ENCODE assay signal across 1 cellular context in the genomic region with DNA sequence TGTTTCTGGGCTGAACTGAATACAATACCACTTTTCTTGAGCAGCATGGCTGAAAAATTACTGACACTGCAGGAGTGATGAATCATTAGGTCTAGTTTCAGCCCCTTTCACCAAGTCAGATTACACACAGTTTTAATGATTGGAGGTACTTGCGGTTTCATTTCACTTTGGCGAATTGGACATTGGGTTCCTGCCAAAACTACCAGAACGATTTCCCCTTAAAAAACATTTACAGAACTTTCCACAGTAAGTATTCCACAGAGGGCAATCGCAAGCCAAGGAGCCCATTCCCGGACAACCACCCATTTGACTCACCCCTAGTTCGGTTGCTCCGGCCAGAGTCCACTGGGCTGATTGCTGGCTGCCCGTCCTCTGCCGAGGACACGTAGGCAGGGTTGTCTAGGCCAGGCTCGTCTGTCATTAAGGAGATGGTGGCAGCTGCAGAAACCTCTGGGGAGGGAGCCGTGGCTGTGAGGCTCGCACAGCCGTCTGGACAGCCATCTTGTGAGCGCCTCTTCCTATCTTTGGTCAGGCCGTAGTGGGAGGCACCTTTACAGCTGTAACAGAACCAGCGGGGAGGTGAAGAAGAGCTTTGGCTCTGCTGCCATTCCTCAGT.
TF ChIP-seq lines count a peak whose summit lies in the region.

No MANE protein-coding gene starts in this region.

TF ChIP-seq in K562, 482 proteins besides CTCF, POLR2A, EP300 and RAD21 (continued from another document and continues in another):
- TF ChIP-seq ZNF175 (CRISPR knock-in tag; IDR thresholded peaks at IDR 0.05; ENCODE audit: low read depth) (0 out of 2 replicates have a peak, but pooled peaks have one; percentile 37), E2F3 (CRISPR knock-in tag; IDR thresholded peaks at IDR 0.05) (0 out of 2 replicates have a peak, but pooled peaks have one; percentile 62), POLR2G (IDR thresholded peaks at IDR 0.05; ENCODE audit: low read depth, low read length) (peak; percentile 51; the same call in 1 of the 2 replicates), ZNF431 (CRISPR knock-in tag; IDR thresholded peaks at IDR 0.05) (no peak), L3MBTL2 (IDR thresholded peaks at IDR 0.05) (0 out of 2 replicates have a peak, but pooled peaks have one; percentile 33), NBN (IDR thresholded peaks at IDR 0.05; ENCODE audit: low read depth) (no peak), CBFB (CRISPR knock-in tag; IDR thresholded peaks at IDR 0.05) (no peak), CHD4 (IDR thresholded peaks at IDR 0.05; ENCODE audit: insufficient read depth, insufficient replicate concordance, low read depth, low read length, poor library complexity, severe bottlenecking) (no peak), TCF7L2 (IDR thresholded peaks at IDR 0.05; ENCODE audit: low read depth, low read length) (no peak), HNRNPL (IDR thresholded peaks at IDR 0.05; ENCODE audit: low read depth, low read length) (no peak), MAZ (CRISPR knock-in tag; conservative IDR thresholded peaks at IDR 0.05 in 1 of 2, IDR thresholded peaks at IDR 0.05 in 1 of 2) (peak; percentile 8 to 62; a peak in 2 of 4 replicates), CHD2 (IDR thresholded peaks at IDR 0.05; ENCODE audit: low read depth, low read length) (no peak), CCAR2 (IDR thresholded peaks at IDR 0.05; ENCODE audit: low read depth, low read length) (no peak), ZNF3 (CRISPR knock-in tag; IDR thresholded peaks at IDR 0.05) (no peak), RUNX1 (IDR thresholded peaks at IDR 0.05; ENCODE audit: low read depth) (no peak), ZNF347 (CRISPR knock-in tag; IDR thresholded peaks at IDR 0.05; ENCODE audit: low read depth) (0 out of 2 replicates have a peak, but pooled peaks have one; percentile 37), PHF21A (IDR thresholded peaks at IDR 0.05; ENCODE audit: borderline replicate concordance, low read depth) (no peak), BHLHE40 (IDR thresholded peaks at IDR 0.05; ENCODE audit: low read length) (no peak), NFE2L1 (tag; IDR thresholded peaks at IDR 0.05; ENCODE audit: borderline replicate concordance, low read depth) (no peak), SP2 (IDR thresholded peaks at IDR 0.05; ENCODE audit: extremely low read depth, low read depth, low read length, poor library complexity, severe bottlenecking) (no peak), MEF2D (tag; conservative IDR thresholded peaks at IDR 0.05; ENCODE audit: low read depth) (0 out of 2 replicates have a peak, but pooled peaks have one; percentile 27), SMC3 (conservative IDR thresholded peaks at IDR 0.05; ENCODE audit: insufficient read depth, low read depth, low read length) (no peak), ZNF239 (CRISPR knock-in tag; IDR thresholded peaks at IDR 0.05) (peak; percentile 36; the same call in 1 of the 2 replicates), FOXA1 (IDR thresholded peaks at IDR 0.05; ENCODE audit: borderline replicate concordance) (no peak), C11orf30 (IDR thresholded peaks at IDR 0.05; ENCODE audit: low read depth) (peak; percentile 48; the same call in 1 of the 2 replicates), SMAD4 (CRISPR knock-in tag; conservative IDR thresholded peaks at IDR 0.05) (peak; percentile 56), HLTF (IDR thresholded peaks at IDR 0.05) (no peak), TEAD2 (tag; IDR thresholded peaks at IDR 0.05) (no peak), STAT5B (CRISPR knock-in tag; IDR thresholded peaks at IDR 0.05) (no peak), CREM (IDR thresholded peaks at IDR 0.05; ENCODE audit: low read depth) (no peak), ZNF121 (CRISPR knock-in tag; conservative IDR thresholded peaks at IDR 0.05) (no peak), ERF (CRISPR knock-in tag; IDR thresholded peaks at IDR 0.05) (peak; percentile 72; the same call in 1 of the 2 replicates), ZSCAN32 (CRISPR knock-in tag; IDR thresholded peaks at IDR 0.05) (no peak), BCOR (IDR thresholded peaks at IDR 0.05) (no peak), ZNF780A (CRISPR knock-in tag; IDR thresholded peaks at IDR 0.05) (no peak), SIX5 (IDR thresholded peaks at IDR 0.05; ENCODE audit: borderline replicate concordance in 1 of 2, insufficient read depth in 1 of 2, low read depth in 1 of 2, low read length in 2 of 2) (no peak), ZNF695 (CRISPR knock-in tag; IDR thresholded peaks at IDR 0.05) (no peak), RBM39 (optimal IDR thresholded peaks at IDR 0.05; ENCODE audit: low read depth, low read length) (no peak), SRSF9 (IDR thresholded peaks at IDR 0.05; ENCODE audit: borderline replicate concordance, low read depth, low read length) (no peak), FOSL1 (tag; conservative IDR thresholded peaks at IDR 0.05) (peak; percentile 61), XRCC4 (IDR thresholded peaks at IDR 0.05; ENCODE audit: extremely low read depth, insufficient read depth, insufficient read length) (no peak), ZFP30 (CRISPR knock-in tag; IDR thresholded peaks at IDR 0.05; ENCODE audit: borderline replicate concordance) (no peak)
- TF ChIP-seq, protein P1, sequence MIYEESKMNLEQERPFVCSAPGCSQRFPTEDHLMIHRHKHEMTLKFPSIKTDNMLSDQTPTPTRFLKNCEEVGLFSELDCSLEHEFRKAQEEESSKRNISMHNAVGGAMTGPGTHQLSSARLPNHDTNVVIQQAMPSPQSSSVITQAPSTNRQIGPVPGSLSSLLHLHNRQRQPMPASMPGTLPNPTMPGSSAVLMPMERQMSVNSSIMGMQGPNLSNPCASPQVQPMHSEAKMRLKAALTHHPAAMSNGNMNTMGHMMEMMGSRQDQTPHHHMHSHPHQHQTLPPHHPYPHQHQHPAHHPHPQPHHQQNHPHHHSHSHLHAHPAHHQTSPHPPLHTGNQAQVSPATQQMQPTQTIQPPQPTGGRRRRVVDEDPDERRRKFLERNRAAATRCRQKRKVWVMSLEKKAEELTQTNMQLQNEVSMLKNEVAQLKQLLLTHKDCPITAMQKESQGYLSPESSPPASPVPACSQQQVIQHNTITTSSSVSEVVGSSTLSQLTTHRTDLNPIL (CRISPR knock-in tag; IDR thresholded peaks at IDR 0.05) = no peak
- TF ChIP-seq, protein P2, sequence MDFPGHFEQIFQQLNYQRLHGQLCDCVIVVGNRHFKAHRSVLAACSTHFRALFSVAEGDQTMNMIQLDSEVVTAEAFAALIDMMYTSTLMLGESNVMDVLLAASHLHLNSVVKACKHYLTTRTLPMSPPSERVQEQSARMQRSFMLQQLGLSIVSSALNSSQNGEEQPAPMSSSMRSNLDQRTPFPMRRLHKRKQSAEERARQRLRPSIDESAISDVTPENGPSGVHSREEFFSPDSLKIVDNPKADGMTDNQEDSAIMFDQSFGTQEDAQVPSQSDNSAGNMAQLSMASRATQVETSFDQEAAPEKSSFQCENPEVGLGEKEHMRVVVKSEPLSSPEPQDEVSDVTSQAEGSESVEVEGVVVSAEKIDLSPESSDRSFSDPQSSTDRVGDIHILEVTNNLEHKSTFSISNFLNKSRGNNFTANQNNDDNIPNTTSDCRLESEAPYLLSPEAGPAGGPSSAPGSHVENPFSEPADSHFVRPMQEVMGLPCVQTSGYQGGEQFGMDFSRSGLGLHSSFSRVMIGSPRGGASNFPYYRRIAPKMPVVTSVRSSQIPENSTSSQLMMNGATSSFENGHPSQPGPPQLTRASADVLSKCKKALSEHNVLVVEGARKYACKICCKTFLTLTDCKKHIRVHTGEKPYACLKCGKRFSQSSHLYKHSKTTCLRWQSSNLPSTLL (IDR thresholded peaks at IDR 0.05) = no peak
- TF ChIP-seq, protein P3, sequence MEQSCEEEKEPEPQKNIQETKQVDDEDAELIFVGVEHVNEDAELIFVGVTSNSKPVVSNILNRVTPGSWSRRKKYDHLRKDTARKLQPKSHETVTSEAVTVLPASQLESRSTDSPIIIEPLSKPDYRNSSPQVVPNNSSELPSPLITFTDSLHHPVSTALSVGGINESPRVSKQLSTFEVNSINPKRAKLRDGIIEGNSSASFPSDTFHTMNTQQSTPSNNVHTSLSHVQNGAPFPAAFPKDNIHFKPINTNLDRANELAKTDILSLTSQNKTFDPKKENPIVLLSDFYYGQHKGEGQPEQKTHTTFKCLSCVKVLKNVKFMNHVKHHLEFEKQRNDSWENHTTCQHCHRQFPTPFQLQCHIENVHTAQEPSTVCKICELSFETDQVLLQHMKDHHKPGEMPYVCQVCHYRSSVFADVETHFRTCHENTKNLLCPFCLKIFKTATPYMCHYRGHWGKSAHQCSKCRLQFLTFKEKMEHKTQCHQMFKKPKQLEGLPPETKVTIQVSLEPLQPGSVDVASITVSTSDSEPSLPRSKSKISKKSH (CRISPR knock-in tag; IDR thresholded peaks at IDR 0.05) = no peak
- TF ChIP-seq, protein P4, sequence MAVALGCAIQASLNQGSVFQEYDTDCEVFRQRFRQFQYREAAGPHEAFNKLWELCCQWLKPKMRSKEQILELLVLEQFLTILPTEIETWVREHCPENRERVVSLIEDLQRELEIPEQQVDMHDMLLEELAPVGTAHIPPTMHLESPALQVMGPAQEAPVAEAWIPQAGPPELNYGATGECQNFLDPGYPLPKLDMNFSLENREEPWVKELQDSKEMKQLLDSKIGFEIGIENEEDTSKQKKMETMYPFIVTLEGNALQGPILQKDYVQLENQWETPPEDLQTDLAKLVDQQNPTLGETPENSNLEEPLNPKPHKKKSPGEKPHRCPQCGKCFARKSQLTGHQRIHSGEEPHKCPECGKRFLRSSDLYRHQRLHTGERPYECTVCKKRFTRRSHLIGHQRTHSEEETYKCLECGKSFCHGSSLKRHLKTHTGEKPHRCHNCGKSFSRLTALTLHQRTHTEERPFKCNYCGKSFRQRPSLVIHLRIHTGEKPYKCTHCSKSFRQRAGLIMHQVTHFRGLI (CRISPR knock-in tag; IDR thresholded peaks at IDR 0.05) = 0 out of 2 replicates have a peak, but pooled peaks have one; percentile 19
- TF ChIP-seq, protein P5, sequence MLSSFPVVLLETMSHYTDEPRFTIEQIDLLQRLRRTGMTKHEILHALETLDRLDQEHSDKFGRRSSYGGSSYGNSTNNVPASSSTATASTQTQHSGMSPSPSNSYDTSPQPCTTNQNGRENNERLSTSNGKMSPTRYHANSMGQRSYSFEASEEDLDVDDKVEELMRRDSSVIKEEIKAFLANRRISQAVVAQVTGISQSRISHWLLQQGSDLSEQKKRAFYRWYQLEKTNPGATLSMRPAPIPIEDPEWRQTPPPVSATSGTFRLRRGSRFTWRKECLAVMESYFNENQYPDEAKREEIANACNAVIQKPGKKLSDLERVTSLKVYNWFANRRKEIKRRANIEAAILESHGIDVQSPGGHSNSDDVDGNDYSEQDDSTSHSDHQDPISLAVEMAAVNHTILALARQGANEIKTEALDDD (IDR thresholded peaks at IDR 0.05) = no peak
- TF ChIP-seq, protein P6, sequence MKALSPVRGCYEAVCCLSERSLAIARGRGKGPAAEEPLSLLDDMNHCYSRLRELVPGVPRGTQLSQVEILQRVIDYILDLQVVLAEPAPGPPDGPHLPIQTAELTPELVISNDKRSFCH (CRISPR knock-in tag; IDR thresholded peaks at IDR 0.05) = no peak
- TF ChIP-seq, protein P6 (tag; IDR thresholded peaks at IDR 0.05) = no peak; the same call in 1 of the 2 replicates
- TF ChIP-seq, protein P7, sequence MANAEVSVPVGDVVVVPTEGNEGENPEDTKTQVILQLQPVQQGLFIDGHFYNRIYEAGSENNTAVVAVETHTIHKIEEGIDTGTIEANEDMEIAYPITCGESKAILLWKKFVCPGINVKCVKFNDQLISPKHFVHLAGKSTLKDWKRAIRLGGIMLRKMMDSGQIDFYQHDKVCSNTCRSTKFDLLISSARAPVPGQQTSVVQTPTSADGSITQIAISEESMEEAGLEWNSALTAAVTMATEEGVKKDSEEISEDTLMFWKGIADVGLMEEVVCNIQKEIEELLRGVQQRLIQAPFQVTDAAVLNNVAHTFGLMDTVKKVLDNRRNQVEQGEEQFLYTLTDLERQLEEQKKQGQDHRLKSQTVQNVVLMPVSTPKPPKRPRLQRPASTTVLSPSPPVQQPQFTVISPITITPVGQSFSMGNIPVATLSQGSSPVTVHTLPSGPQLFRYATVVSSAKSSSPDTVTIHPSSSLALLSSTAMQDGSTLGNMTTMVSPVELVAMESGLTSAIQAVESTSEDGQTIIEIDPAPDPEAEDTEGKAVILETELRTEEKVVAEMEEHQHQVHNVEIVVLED (CRISPR knock-in tag; IDR thresholded peaks at IDR 0.05) = 0 out of 2 replicates have a peak, but pooled peaks have one; percentile 19
- TF ChIP-seq, protein P8, sequence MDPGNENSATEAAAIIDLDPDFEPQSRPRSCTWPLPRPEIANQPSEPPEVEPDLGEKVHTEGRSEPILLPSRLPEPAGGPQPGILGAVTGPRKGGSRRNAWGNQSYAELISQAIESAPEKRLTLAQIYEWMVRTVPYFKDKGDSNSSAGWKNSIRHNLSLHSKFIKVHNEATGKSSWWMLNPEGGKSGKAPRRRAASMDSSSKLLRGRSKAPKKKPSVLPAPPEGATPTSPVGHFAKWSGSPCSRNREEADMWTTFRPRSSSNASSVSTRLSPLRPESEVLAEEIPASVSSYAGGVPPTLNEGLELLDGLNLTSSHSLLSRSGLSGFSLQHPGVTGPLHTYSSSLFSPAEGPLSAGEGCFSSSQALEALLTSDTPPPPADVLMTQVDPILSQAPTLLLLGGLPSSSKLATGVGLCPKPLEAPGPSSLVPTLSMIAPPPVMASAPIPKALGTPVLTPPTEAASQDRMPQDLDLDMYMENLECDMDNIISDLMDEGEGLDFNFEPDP (CRISPR knock-in tag; IDR thresholded peaks at IDR 0.05) = no peak
- TF ChIP-seq, protein P9, sequence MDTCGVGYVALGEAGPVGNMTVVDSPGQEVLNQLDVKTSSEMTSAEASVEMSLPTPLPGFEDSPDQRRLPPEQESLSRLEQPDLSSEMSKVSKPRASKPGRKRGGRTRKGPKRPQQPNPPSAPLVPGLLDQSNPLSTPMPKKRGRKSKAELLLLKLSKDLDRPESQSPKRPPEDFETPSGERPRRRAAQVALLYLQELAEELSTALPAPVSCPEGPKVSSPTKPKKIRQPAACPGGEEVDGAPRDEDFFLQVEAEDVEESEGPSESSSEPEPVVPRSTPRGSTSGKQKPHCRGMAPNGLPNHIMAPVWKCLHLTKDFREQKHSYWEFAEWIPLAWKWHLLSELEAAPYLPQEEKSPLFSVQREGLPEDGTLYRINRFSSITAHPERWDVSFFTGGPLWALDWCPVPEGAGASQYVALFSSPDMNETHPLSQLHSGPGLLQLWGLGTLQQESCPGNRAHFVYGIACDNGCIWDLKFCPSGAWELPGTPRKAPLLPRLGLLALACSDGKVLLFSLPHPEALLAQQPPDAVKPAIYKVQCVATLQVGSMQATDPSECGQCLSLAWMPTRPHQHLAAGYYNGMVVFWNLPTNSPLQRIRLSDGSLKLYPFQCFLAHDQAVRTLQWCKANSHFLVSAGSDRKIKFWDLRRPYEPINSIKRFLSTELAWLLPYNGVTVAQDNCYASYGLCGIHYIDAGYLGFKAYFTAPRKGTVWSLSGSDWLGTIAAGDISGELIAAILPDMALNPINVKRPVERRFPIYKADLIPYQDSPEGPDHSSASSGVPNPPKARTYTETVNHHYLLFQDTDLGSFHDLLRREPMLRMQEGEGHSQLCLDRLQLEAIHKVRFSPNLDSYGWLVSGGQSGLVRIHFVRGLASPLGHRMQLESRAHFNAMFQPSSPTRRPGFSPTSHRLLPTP (IDR thresholded peaks at IDR 0.05; ENCODE audit: borderline replicate concordance, extremely low read depth, insufficient read length) = no peak
